Comparison of ENCODE assay signal across 2 cellular contexts in the genomic region with DNA sequence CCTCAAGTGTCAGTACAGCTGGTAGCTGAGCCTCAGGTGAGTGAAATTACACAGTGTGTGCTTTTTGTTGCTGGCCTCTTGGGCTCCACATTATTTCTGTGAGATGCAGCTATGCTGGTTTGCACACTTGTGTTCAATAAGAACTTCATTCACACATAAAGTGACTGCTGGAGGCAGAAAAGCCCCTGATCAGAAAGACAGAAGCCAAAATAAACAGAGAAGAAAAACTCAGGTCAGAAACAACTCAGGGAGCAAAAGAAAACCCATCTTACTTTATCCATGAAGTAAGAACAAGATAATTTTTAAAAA.
TF ChIP-seq lines count a peak whose summit lies in the region.

No MANE protein-coding gene starts in this region.

TF ChIP-seq in SK-N-SH, 30 proteins besides CTCF, POLR2A, EP300 and RAD21 (continued from another document):
- TF ChIP-seq GATA2 (CRISPR knock-in tag; IDR thresholded peaks at IDR 0.05) = no peak
- no peak for TF ChIP-seq RFX5 (IDR thresholded peaks at IDR 0.05; ENCODE audit: low read length)

TF ChIP-seq in SK-N-SH treated with all-trans-retinoic acid at 6 μM for 48 hours, 23 proteins besides CTCF, POLR2A, EP300 and RAD21 (continued from another document):
- TF ChIP-seq, protein P1, sequence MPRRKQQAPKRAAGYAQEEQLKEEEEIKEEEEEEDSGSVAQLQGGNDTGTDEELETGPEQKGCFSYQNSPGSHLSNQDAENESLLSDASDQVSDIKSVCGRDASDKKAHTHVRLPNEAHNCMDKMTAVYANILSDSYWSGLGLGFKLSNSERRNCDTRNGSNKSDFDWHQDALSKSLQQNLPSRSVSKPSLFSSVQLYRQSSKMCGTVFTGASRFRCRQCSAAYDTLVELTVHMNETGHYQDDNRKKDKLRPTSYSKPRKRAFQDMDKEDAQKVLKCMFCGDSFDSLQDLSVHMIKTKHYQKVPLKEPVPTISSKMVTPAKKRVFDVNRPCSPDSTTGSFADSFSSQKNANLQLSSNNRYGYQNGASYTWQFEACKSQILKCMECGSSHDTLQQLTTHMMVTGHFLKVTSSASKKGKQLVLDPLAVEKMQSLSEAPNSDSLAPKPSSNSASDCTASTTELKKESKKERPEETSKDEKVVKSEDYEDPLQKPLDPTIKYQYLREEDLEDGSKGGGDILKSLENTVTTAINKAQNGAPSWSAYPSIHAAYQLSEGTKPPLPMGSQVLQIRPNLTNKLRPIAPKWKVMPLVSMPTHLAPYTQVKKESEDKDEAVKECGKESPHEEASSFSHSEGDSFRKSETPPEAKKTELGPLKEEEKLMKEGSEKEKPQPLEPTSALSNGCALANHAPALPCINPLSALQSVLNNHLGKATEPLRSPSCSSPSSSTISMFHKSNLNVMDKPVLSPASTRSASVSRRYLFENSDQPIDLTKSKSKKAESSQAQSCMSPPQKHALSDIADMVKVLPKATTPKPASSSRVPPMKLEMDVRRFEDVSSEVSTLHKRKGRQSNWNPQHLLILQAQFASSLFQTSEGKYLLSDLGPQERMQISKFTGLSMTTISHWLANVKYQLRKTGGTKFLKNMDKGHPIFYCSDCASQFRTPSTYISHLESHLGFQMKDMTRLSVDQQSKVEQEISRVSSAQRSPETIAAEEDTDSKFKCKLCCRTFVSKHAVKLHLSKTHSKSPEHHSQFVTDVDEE (CRISPR knock-in tag; IDR thresholded peaks at IDR 0.05) = no peak
- TF ChIP-seq, protein P2, sequence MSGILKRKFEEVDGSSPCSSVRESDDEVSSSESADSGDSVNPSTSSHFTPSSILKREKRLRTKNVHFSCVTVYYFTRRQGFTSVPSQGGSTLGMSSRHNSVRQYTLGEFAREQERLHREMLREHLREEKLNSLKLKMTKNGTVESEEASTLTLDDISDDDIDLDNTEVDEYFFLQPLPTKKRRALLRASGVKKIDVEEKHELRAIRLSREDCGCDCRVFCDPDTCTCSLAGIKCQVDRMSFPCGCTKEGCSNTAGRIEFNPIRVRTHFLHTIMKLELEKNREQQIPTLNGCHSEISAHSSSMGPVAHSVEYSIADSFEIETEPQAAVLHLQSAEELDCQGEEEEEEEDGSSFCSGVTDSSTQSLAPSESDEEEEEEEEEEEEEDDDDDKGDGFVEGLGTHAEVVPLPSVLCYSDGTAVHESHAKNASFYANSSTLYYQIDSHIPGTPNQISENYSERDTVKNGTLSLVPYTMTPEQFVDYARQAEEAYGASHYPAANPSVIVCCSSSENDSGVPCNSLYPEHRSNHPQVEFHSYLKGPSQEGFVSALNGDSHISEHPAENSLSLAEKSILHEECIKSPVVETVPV (CRISPR knock-in tag; IDR thresholded peaks at IDR 0.05) = no peak
- TF ChIP-seq OSR1 (CRISPR knock-in tag; IDR thresholded peaks at IDR 0.05) = no peak
- TF ChIP-seq ZNF8 (CRISPR knock-in tag; IDR thresholded peaks at IDR 0.05) = no peak
- no peak for TF ChIP-seq CSDC2 (CRISPR knock-in tag; IDR thresholded peaks at IDR 0.05)
- TF ChIP-seq BACH2 (CRISPR knock-in tag; IDR thresholded peaks at IDR 0.05; ENCODE audit: borderline replicate concordance) = no peak
- no peak for TF ChIP-seq ARNTL (CRISPR knock-in tag; IDR thresholded peaks at IDR 0.05; ENCODE audit: borderline replicate concordance, low read depth)
- no peak for TF ChIP-seq RARB (CRISPR knock-in tag; IDR thresholded peaks at IDR 0.05)
- no peak for TF ChIP-seq ZNF565 (CRISPR knock-in tag; conservative IDR thresholded peaks at IDR 0.05; ENCODE audit: low read depth)
